In the genomic region with DNA sequence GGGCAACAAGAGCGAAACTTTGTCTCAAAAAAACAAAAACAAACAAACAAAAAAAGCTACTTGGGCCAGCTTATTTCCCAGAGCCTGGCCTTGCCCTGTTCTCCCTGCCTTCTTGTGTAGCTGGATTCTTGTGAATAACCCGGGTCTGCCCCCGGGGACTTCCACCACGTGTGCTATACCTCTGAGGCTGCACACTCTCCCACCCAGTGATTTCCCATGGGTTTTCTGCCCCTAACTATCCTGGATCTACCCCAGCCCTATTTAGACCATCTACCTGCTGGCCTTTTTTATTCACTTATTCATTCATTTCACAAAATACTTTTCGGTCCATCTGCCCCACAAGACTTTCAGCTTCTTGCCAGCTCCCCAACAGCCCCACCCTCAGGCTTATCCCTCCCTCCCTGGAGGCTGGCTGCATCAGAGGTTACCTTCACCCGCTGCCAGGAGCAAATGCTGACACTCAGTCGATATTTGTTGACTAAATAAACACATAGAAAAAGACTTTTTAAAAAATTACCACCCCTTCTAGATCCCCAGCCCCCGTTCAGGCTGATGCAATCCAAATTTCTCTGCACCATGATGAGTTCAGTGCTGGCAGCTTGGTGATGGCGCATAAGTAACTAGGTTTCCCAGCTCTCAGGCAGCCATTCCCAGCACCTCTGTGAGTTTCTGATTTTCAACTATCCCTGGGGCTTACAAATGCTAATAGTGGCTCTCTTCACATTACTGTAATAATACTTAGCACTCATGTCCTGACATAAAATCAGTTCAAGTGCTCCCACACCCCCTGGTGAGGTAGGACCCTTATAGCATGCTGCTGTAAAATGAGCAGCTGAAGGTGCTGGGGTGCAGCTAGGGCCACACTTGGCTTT, we compare ENCODE assay signal across 12 cellular contexts. TPM values are rescaled to one million over a fixed set of nuclear protein-coding genes. Genes with fewer than 3 reads are reported as not detected.
DNase-seq lines count a peak whose midpoint lies in the region; ATAC-seq and TF ChIP-seq lines count a peak whose summit lies in the region.
"Had no signal": no experiment of that assay in that cellular context is flagged by ENCODE, and none has a peak within 500 bp of the region (broad histone marks: within the 10 kb centered on the region; RNA-seq: fewer than 3 reads in every experiment).

No MANE protein-coding gene starts in this region.

- no peak for ATAC-seq in GM21529 (IDR thresholded peaks at IDR 0.05; ENCODE audit: unreplicated experiment)
- no peak for ATAC-seq in GM21367 (IDR thresholded peaks at IDR 0.05; ENCODE audit: unreplicated experiment)

- H3K27ac Mint-ChIP-seq in osteocyte (ENCODE audit: unreplicated experiment), result peak overlapping the region; percentile 77
- H3K27ac Mint-ChIP-seq: activated B cell treated with CpG ODN at 0.5 μM for 24 hours had no signal

- H3K9me3 Mint-ChIP-seq in osteocyte (ENCODE audit: unreplicated experiment), result no peaks in the 10 kb centered on the region
- H3K9me3 Mint-ChIP-seq: activated B cell treated with CpG ODN at 0.5 μM for 24 hours had no signal

- DNase-seq in NCI-H2107 treated with DMSO at 0.1 percent for 48 hours (lab: John Stamatoyannopoulos, UW; ENCODE audit: unreplicated experiment), result peak; percentile 65
- no peak for DNase-seq in NCI-H2107 (lab: John Stamatoyannopoulos, UW)
- DNase-seq in NCI-H1436 treated with DMSO at 0.1 percent for 48 hours (lab: John Stamatoyannopoulos, UW), result peak; percentile 61
- no peak for DNase-seq in epithelial cell of prostate (ENCODE audit: low read depth, low spot score)
- no peak for DNase-seq in osteocyte (ENCODE audit: extremely low spot score, unreplicated experiment)
- DNase-seq in ecto neural progenitor cell (ENCODE audit: low spot score), result no peak
- DNase-seq: activated B cell treated with CpG ODN at 0.5 μM for 24 hours, H7, retina had no signal

- H3K4me3 Mint-ChIP-seq in osteocyte (ENCODE audit: unreplicated experiment), result no peak overlapping the region
- H3K4me3 Mint-ChIP-seq: activated B cell treated with CpG ODN at 0.5 μM for 24 hours had no signal

- no peak for TF ChIP-seq CTCF in osteocyte (IDR thresholded peaks at IDR 0.05)

- peak overlapping the region; percentile 42 for H3K27ac ChIP-seq in epithelial cell of prostate
- H3K27ac ChIP-seq: vagina had no signal

- H3K4me1 Mint-ChIP-seq in osteocyte (ENCODE audit: unreplicated experiment), result peaks cover 29% of the 10 kb centered on the region

- no peaks in the 10 kb centered on the region for H3K27me3 Mint-ChIP-seq in osteocyte (ENCODE audit: unreplicated experiment)
- H3K27me3 Mint-ChIP-seq: activated B cell treated with CpG ODN at 0.5 μM for 24 hours had no signal

- H3K36me3 Mint-ChIP-seq in osteocyte (ENCODE audit: unreplicated experiment), result no peaks in the 10 kb centered on the region

RNA-seq across cellular contexts. Expression of gene TARBP1, which starts 30.7 kb away (rescaled TPM):
- 19.0 and 21.4 TPM in 2 replicates for total RNA-seq in osteocyte

Comparison
In these comparisons a context has a peak if more than half of its experiments do, and no peak if none do; other contexts are left out.
1. DNase-seq: peak in NCI-H2107 treated with DMSO at 0.1 percent for 48 hours (single experiment) and NCI-H1436 treated with DMSO at 0.1 percent for 48 hours (single experiment); none in NCI-H2107 (single experiment), epithelial cell of prostate (single experiment), osteocyte (single experiment) and ecto neural progenitor cell (single experiment).